Comparison of ENCODE assay signal across 17 cellular contexts in the genomic region with DNA sequence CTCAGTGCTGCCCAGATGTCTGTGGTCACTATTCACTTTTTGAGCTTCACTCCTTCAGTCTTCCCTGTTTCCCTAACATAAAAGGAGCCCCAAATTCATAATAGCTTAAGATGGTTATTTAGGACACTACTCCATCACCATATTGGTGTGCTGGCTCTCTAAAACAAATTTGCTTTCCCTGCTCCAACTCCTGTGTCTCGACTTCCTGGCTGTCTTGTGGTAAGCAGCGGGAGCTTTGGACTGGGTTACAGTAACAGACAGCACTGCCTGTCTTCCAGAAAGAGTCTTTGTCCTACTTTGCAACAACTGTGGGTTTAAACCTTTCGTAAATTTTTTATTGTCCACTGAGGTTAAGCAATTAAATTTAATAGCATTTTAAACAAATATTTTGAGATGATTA.
DNase-seq lines count a peak whose midpoint lies in the region; FAIRE-seq and TF ChIP-seq lines count a peak whose summit lies in the region.
"Had no signal": no experiment of that assay in that cellular context is flagged by ENCODE, and none has a peak within 500 bp of the region (broad histone marks: within the 10 kb centered on the region; RNA-seq: fewer than 3 reads in every experiment).

No MANE protein-coding gene starts in this region.

- H3K9me3 ChIP-seq in WERI-Rb-1 (ENCODE audit: severe bottlenecking) (no peaks in the 10 kb centered on the region), tibial artery (no peaks in the 10 kb centered on the region)
- H3K9me3 ChIP-seq: BLaER1 treated with 17β-estradiol and CSF1 and Interleukin-3, amounts not matched to agents 10 nM and 100 nM had no signal

- H3K4me3 ChIP-seq in WERI-Rb-1 (ENCODE audit: low read depth, low read length) (no peak overlapping the region), tibial artery (no peak overlapping the region)
- H3K4me3 ChIP-seq: BLaER1 treated with 17β-estradiol and CSF1 and Interleukin-3, amounts not matched to agents 10 nM and 100 nM had no signal

- intact Hi-C loops in tibial artery (cut with DNase I; ENCODE audit: low total_unique reads), result no loop called here

- H3K27me3 ChIP-seq in WERI-Rb-1 (ENCODE audit: insufficient read depth, low read depth, severe bottlenecking) (no peaks in the 10 kb centered on the region), tibial artery (no peaks in the 10 kb centered on the region)
- H3K27me3 ChIP-seq: BLaER1 treated with 17β-estradiol and CSF1 and Interleukin-3, amounts not matched to agents 10 nM and 100 nM had no signal

- peak; percentile 94 for FAIRE-seq in endometrium (lab: Jason Lieb, UNC)
- FAIRE-seq: GM18507, HepG2 had no signal

- DNase-seq in DMS153 (lab: John Stamatoyannopoulos, UW) (peak; percentile 3), DMS153 treated with DMSO at 0.1 percent for 48 hours (lab: John Stamatoyannopoulos, UW; ENCODE audit: unreplicated experiment) (no peak), SK-MEL-5 (ENCODE audit: low read depth, low spot score) (peak; percentile 69), WERI-Rb-1 (no peak), RPMI8226 (no peak), NAMALWA (ENCODE audit: low spot score) (no peak), tibial artery (no peak)
- DNase-seq: 8988T, DMS 273 treated with DMSO at 0.1 percent for 48 hours, NCI-H1930, NCI-H2171, NCI-H510A treated with DMSO at 0.1 percent for 48 hours had no signal

- H3K27ac ChIP-seq in WERI-Rb-1 (no peak overlapping the region), tibial artery (no peak overlapping the region)
- H3K27ac ChIP-seq: BLaER1 treated with 17β-estradiol and CSF1 and Interleukin-3, amounts not matched to agents 10 nM and 100 nM; KMS-11 had no signal

- no peak for TF ChIP-seq CTCF in WERI-Rb-1 (IDR thresholded peaks at IDR 0.05; ENCODE audit: low read depth, low read length)
- TF ChIP-seq CTCF in tibial artery (IDR thresholded peaks at IDR 0.05), result no peak

- in situ Hi-C loops in SK-MEL-5 (cut with HindIII; ENCODE audit: low pct_unique_long_range_greater_than_20kb, low sequenced_read_pairs), result no loop called here

- no peaks in the 10 kb centered on the region for H3K4me1 ChIP-seq in tibial artery
- H3K4me1 ChIP-seq: BLaER1 treated with 17β-estradiol and CSF1 and Interleukin-3, amounts not matched to agents 10 nM and 100 nM had no signal

- no peaks in the 10 kb centered on the region for H3K36me3 ChIP-seq in WERI-Rb-1
- no peaks in the 10 kb centered on the region for H3K36me3 ChIP-seq in tibial artery
- H3K36me3 ChIP-seq: BLaER1 treated with 17β-estradiol and CSF1 and Interleukin-3, amounts not matched to agents 10 nM and 100 nM had no signal

Comparison
In these comparisons a context has a peak if more than half of its experiments do, and no peak if none do; other contexts are left out.
1. DNase-seq: peak in DMS153 (single experiment) and SK-MEL-5 (single experiment); none in DMS153 treated with DMSO at 0.1 percent for 48 hours (single experiment), WERI-Rb-1 (single experiment), RPMI8226 (single experiment), NAMALWA (single experiment) and tibial artery (0 of 2).